ENCODE assay signal across 17 cellular contexts in the genomic region with DNA sequence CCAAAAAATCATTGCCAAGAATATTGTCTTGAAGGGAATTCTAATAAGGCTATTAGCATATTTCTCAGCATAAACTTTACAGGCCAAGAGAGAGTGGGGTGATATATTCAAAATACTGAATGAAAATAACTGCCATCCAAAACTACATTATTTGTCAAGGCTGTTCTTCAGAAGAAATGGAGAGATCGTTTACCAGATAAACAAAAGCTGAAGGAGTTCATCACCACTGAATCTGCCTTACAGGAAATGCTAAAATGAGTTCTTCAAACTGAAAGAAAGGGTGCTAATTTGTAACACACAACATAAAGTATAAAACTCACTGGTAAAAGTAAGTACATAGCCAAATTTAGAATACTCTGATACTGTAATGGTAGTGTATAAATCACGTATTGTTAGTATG.
DNase-seq lines count a peak whose midpoint lies in the region; TF ChIP-seq lines count a peak whose summit lies in the region.
"Had no signal": no experiment of that assay in that cellular context is flagged by ENCODE, and none has a peak within 500 bp of the region (broad histone marks: within the 10 kb centered on the region; RNA-seq: fewer than 3 reads in every experiment).

No MANE protein-coding gene starts in this region.

- H3F3A ChIP-seq in GM23248 (ENCODE audit: insufficient read depth) = peaks cover under 1% of the 10 kb centered on the region; the same call in 1 of the 2 replicates
- H3F3A ChIP-seq in Loucy (ENCODE audit: low read depth) = peaks cover 4% of the 10 kb centered on the region; the same call in 1 of the 2 replicates

- H3K27ac ChIP-seq in A673 (ENCODE audit: low read depth, low read length, poor library complexity, severe bottlenecking) (no peak overlapping the region), GM23248 (no peak overlapping the region), osteoblast (ENCODE audit: low read depth, low read length) (no peak overlapping the region), tibial nerve (no peak overlapping the region)
- H3K27ac ChIP-seq: 22Rv1; BLaER1 treated with 17β-estradiol and CSF1 and Interleukin-3, amounts not matched to agents 10 nM and 100 nM had no signal

- 68 to 78% methylated on average over 2 of the region's 2 CpGs for WGBS in GM23248 (ENCODE audit: low coverage in 1 of 2, low lambda C conversion rate in 2 of 2, missing lambda C conversion rate in 2 of 2), 2 experiments
- 61 to 65% methylated on average over 2 of the region's 2 CpGs for WGBS in tibial nerve, 2 donors

- H3K4me1 ChIP-seq in A673 (ENCODE audit: insufficient read depth, low read length, poor library complexity, severe bottlenecking) = peaks cover 5% of the 10 kb centered on the region
- H3K4me1 ChIP-seq in GM23248 (ENCODE audit: insufficient read depth) = no peaks in the 10 kb centered on the region
- peaks cover 36% of the 10 kb centered on the region for H3K4me1 ChIP-seq in Loucy (ENCODE audit: insufficient read depth, low read length, poor library complexity, severe bottlenecking)
- H3K4me1 ChIP-seq in osteoblast (ENCODE audit: insufficient read depth, low read length) = no peaks in the 10 kb centered on the region
- no peaks in the 10 kb centered on the region for H3K4me1 ChIP-seq in tibial nerve
- H3K4me1 ChIP-seq: BLaER1 treated with 17β-estradiol and CSF1 and Interleukin-3, amounts not matched to agents 10 nM and 100 nM had no signal

- no peak overlapping the region for H3K4me3 ChIP-seq in A673 (ENCODE audit: low read depth, low read length, poor library complexity, severe bottlenecking)
- no peak overlapping the region for H3K4me3 ChIP-seq in GM23248
- H3K4me3 ChIP-seq in Loucy (ENCODE audit: low read length, poor library complexity, severe bottlenecking) = peak overlapping the region; percentile 33
- no peak overlapping the region for H3K4me3 ChIP-seq in osteoblast (ENCODE audit: insufficient read depth, low read length)
- no peak overlapping the region for H3K4me3 ChIP-seq in tibial nerve
- H3K4me3 ChIP-seq: BLaER1 treated with 17β-estradiol and CSF1 and Interleukin-3, amounts not matched to agents 10 nM and 100 nM had no signal

- no peaks in the 10 kb centered on the region for H4K20me1 ChIP-seq in GM23248 (ENCODE audit: insufficient read depth)
- H4K20me1 ChIP-seq in Loucy (ENCODE audit: insufficient read depth, low read length, poor library complexity, severe bottlenecking) = no peaks in the 10 kb centered on the region
- H4K20me1 ChIP-seq in osteoblast (ENCODE audit: insufficient read depth, low read length) = no peaks in the 10 kb centered on the region
- H4K20me1 ChIP-seq: BLaER1 treated with 17β-estradiol and CSF1 and Interleukin-3, amounts not matched to agents 10 nM and 100 nM had no signal

- TF ChIP-seq EP300 in tibial nerve (IDR thresholded peaks at IDR 0.05) = no peak

- POLR2A ChIA-PET in A673 (lab: Charles Lee; ENCODE audit: low non-redundant PET) = no interaction called here

- CTCF ChIA-PET in A673 (lab: Charles Lee) = no interaction called here

- no peaks in the 10 kb centered on the region for H3K36me3 ChIP-seq in A673 (ENCODE audit: insufficient read depth, low read length, poor library complexity, severe bottlenecking)
- no peaks in the 10 kb centered on the region for H3K36me3 ChIP-seq in GM23248 (ENCODE audit: low read depth)
- no peaks in the 10 kb centered on the region; the same call in 1 of the 2 replicates for H3K36me3 ChIP-seq in Loucy (ENCODE audit: insufficient read depth, low read length)
- H3K36me3 ChIP-seq in osteoblast (ENCODE audit: insufficient read depth, low read length) = no peaks in the 10 kb centered on the region
- H3K36me3 ChIP-seq in tibial nerve = no peaks in the 10 kb centered on the region
- H3K36me3 ChIP-seq: BE2C; BLaER1 treated with 17β-estradiol and CSF1 and Interleukin-3, amounts not matched to agents 10 nM and 100 nM had no signal

- H3K9me3 ChIP-seq in A673 (ENCODE audit: low read depth, low read length, poor library complexity, severe bottlenecking) = no peaks in the 10 kb centered on the region
- no peaks in the 10 kb centered on the region for H3K9me3 ChIP-seq in GM23248 (ENCODE audit: low read depth)
- no peaks in the 10 kb centered on the region for H3K9me3 ChIP-seq in Loucy (ENCODE audit: insufficient read depth, low read depth, low read length)
- no peaks in the 10 kb centered on the region for H3K9me3 ChIP-seq in osteoblast (ENCODE audit: low read depth, low read length)
- no peaks in the 10 kb centered on the region for H3K9me3 ChIP-seq in tibial nerve
- H3K9me3 ChIP-seq: BE2C; BLaER1 treated with 17β-estradiol and CSF1 and Interleukin-3, amounts not matched to agents 10 nM and 100 nM had no signal

- H3K79me2 ChIP-seq in GM23248 (ENCODE audit: insufficient read depth) = no peaks in the 10 kb centered on the region
- H3K79me2 ChIP-seq in Loucy (ENCODE audit: insufficient read depth, low read length) = no peaks in the 10 kb centered on the region
- no peaks in the 10 kb centered on the region for H3K79me2 ChIP-seq in osteoblast (ENCODE audit: insufficient read depth, low read length)

- DNase-seq in A673 (ENCODE audit: low spot score) (peak; percentile 23), GM23248 (no peak), osteoblast (ENCODE audit: insufficient read length, low spot score, missing footprints) (no peak), tibial nerve (ENCODE audit: low spot score in 2 of 2) (no peak), cerebellum (ENCODE audit: low spot score) (no peak), GM19240 (ENCODE audit: insufficient read length, low spot score) (no peak)
- DNase-seq: ACHN; AML-193; BE2C; CD4-positive, alpha-beta T cell; CD8-positive, alpha-beta memory T cell; DMS 273 treated with DMSO at 0.1 percent for 48 hours; DMS79; H9 had no signal

- TF ChIP-seq CTCF in A673 (conservative IDR thresholded peaks at IDR 0.05; ENCODE audit: low read depth, low read length) (no peak), Loucy (conservative IDR thresholded peaks at IDR 0.05; ENCODE audit: low read length) (no peak), osteoblast (IDR thresholded peaks at IDR 0.05; ENCODE audit: extremely low read depth, low read depth, low read length) (no peak), tibial nerve (IDR thresholded peaks at IDR 0.05) (no peak)

- TF ChIP-seq POLR2A in tibial nerve (IDR thresholded peaks at IDR 0.05) = no peak

- 0 out of 2 replicates have a peak overlapping the region, but pooled peaks have one; percentile 15 for H2AFZ ChIP-seq in GM23248
- peak overlapping the region; percentile 52; the same call in 1 of the 2 replicates for H2AFZ ChIP-seq in Loucy (ENCODE audit: low read length)
- peak overlapping the region; percentile 37 for H2AFZ ChIP-seq in osteoblast (ENCODE audit: low read length)

- in situ Hi-C loops in GM23248 (cut with MboI) = loop anchor here (25.0 kb wide), 1 partner anchor 777 kb away; no protein-coding TSS in a partner anchor

- intact Hi-C loops in A673 (cut with micrococcal nuclease; ENCODE audit: unreplicated experiment) = no loop called here

- H3K27me3 ChIP-seq in A673 (replicated peaks; ENCODE audit: insufficient read depth, low read depth, low read length, poor library complexity) (no peaks in the 10 kb centered on the region), GM23248 (replicated peaks; ENCODE audit: insufficient read depth) (no peaks in the 10 kb centered on the region), Loucy (ENCODE audit: insufficient read depth, low read length, poor library complexity, severe bottlenecking) (no peaks in the 10 kb centered on the region), osteoblast (ENCODE audit: insufficient read depth, low read length) (no peaks in the 10 kb centered on the region), tibial nerve (no peaks in the 10 kb centered on the region)
- H3K27me3 ChIP-seq: BE2C; BLaER1 treated with 17β-estradiol and CSF1 and Interleukin-3, amounts not matched to agents 10 nM and 100 nM had no signal

- H3K9ac ChIP-seq in GM23248 (no peak overlapping the region), Loucy (ENCODE audit: low read depth, low read length, poor library complexity, severe bottlenecking) (peak overlapping the region; percentile 22)
- H3K9ac ChIP-seq: BLaER1 treated with 17β-estradiol and CSF1 and Interleukin-3, amounts not matched to agents 10 nM and 100 nM had no signal

- H3K9me2 ChIP-seq in GM23248 (ENCODE audit: insufficient read depth) (no peaks in the 10 kb centered on the region), Loucy (replicated peaks; ENCODE audit: low read depth, low read length) (no peaks in the 10 kb centered on the region)

- no TSS peak for BruUV-seq in A673 (replicated peaks; lab: Mats Ljungman, UMichigan)

- H3K4me2 ChIP-seq in GM23248 (ENCODE audit: unreplicated experiment) (no peak overlapping the region), Loucy (ENCODE audit: low read depth, low read length, poor library complexity, severe bottlenecking) (peak overlapping the region; percentile 61), osteoblast (ENCODE audit: insufficient read depth, low read length) (no peak overlapping the region)
- H3K4me2 ChIP-seq: BLaER1 treated with 17β-estradiol and CSF1 and Interleukin-3, amounts not matched to agents 10 nM and 100 nM had no signal
